9 cellular contexts compared by ENCODE assay signal in genomic region chr7:73707045-73707631, GRCh38. TPM values are rescaled to one million over a fixed set of nuclear protein-coding genes. Genes with fewer than 3 reads are reported as not detected.
A peak's percentile ranks its signal among the peaks of the same experiment; 100 is the strongest.
DNase-seq lines count a peak whose midpoint lies in the region; ATAC-seq and TF ChIP-seq lines count a peak whose summit lies in the region.
"Had no signal": no experiment of that assay in that cellular context is flagged by ENCODE, and none has a peak within 500 bp of the region (broad histone marks: within the 10 kb centered on the region; RNA-seq: fewer than 3 reads in every experiment).

No MANE protein-coding gene starts in this region.

- POLR2A ChIA-PET in CD8-positive, alpha-beta T cell (lab: Charles Lee), result no interaction called here
- POLR2A ChIA-PET in T-cell (lab: Charles Lee), result interaction anchor here in 1 of 2 donors (0.6 kb wide), 1 partner anchor 788 kb away, joined by 9 read pairs; no protein-coding TSS in a partner anchor

- intact Hi-C loops in CD8-positive, alpha-beta T cell (cut with DNase I, micrococcal nuclease), result no loop called here
- intact Hi-C loops in lower lobe of right lung (cut with DNase I) (no loop called here), posterior vena cava (cut with DNase I) (no loop called here)

- peaks cover 14% of the 10 kb centered on the region for H3K4me1 ChIP-seq in CD8-positive, alpha-beta T cell (ENCODE audit: insufficient read depth, low read length)
- peaks cover 17% of the 10 kb centered on the region for H3K4me1 ChIP-seq in lower lobe of right lung

- H3K36me3 ChIP-seq in CD8-positive, alpha-beta T cell (ENCODE audit: insufficient read depth, low read length), result no peaks in the 10 kb centered on the region
- no peaks in the 10 kb centered on the region for H3K36me3 ChIP-seq in lower lobe of right lung

- H3K27me3 Mint-ChIP-seq in CD8-positive, alpha-beta T cell (ENCODE audit: low read depth), result no peaks in the 10 kb centered on the region
- H3K27me3 Mint-ChIP-seq in T-cell, result no peaks in the 10 kb centered on the region

- H3K4me3 ChIP-seq in CD8-positive, alpha-beta T cell (ENCODE audit: low read depth, low read length), result no peak overlapping the region
- no peak overlapping the region for H3K4me3 ChIP-seq in lower lobe of right lung

- H3K4me1 Mint-ChIP-seq in CD8-positive, alpha-beta T cell (ENCODE audit: low read depth), result peaks cover 8% of the 10 kb centered on the region
- peaks cover 3 to 14% (median 13%) of the 10 kb centered on the region in 3 donors for H3K4me1 Mint-ChIP-seq in T-cell

- DNase-seq in CD8-positive, alpha-beta T cell, result peak in 2 of 7 experiments; percentile 42 to 60
- DNase-seq in Kasumi-1 (lab: John Stamatoyannopoulos, UW) (peak; percentile 11 to 31), T-cell (peak in 12 of 34 experiments; percentile 17 to 49 (median 34)), lower lobe of right lung (peak; percentile 77), posterior vena cava (ENCODE audit: low spot score) (no peak), GM20000 (ENCODE audit: low spot score) (no peak), NCI-H748 treated with DMSO at 0.1 percent for 48 hours (lab: John Stamatoyannopoulos, UW) (no peak)

- H3K27ac ChIP-seq in CD8-positive, alpha-beta T cell (ENCODE audit: low read depth, low read length), result no peak overlapping the region
- H3K27ac ChIP-seq in lower lobe of right lung, result no peak overlapping the region
- H3K27ac ChIP-seq: KMS-11 had no signal

- no peaks in the 10 kb centered on the region for H3K27me3 ChIP-seq in CD8-positive, alpha-beta T cell (ENCODE audit: insufficient read depth, low read length)
- H3K27me3 ChIP-seq in lower lobe of right lung (ENCODE audit: low read depth), result no peaks in the 10 kb centered on the region

- CTCF ChIA-PET in CD8-positive, alpha-beta T cell (lab: Charles Lee), result interaction anchor here (1.5 to 1.8 kb wide), 2 partner anchors 11 to 18 kb away, joined by 3 to 8 read pairs; no protein-coding TSS in a partner anchor
- CTCF ChIA-PET in T-cell (lab: Charles Lee), result interaction anchor here in 1 of 2 donors (2.2 kb wide), 1 partner anchor 101 kb away, joined by 9 read pairs; no protein-coding TSS in a partner anchor

- H3K9me3 ChIP-seq in CD8-positive, alpha-beta T cell (ENCODE audit: low read length), result no peaks in the 10 kb centered on the region
- no peaks in the 10 kb centered on the region for H3K9me3 ChIP-seq in lower lobe of right lung

- H3K9me3 Mint-ChIP-seq in CD8-positive, alpha-beta T cell, result no peaks in the 10 kb centered on the region
- no peaks in the 10 kb centered on the region for H3K9me3 Mint-ChIP-seq in T-cell

- no peak overlapping the region for H3K4me3 Mint-ChIP-seq in CD8-positive, alpha-beta T cell
- no peak overlapping the region for H3K4me3 Mint-ChIP-seq in T-cell

- H3K36me3 Mint-ChIP-seq in CD8-positive, alpha-beta T cell, result peaks cover 6% of the 10 kb centered on the region
- peaks cover 3% of the 10 kb centered on the region for H3K36me3 Mint-ChIP-seq in T-cell

- TF ChIP-seq CTCF in CD8-positive, alpha-beta T cell (IDR thresholded peaks at IDR 0.05), result no peak
- TF ChIP-seq CTCF in lower lobe of right lung (IDR thresholded peaks at IDR 0.05), result no peak
- no peak for TF ChIP-seq CTCF in GM20000 (IDR thresholded peaks at IDR 0.05; ENCODE audit: extremely low read depth, missing control alignments)

- ATAC-seq in CD8-positive, alpha-beta T cell, result peak; percentile 20
- peak in 2 of 4 experiments; percentile 44 to 52 for ATAC-seq in T-cell (replicated peaks in 1 of 4)
- peak in 1 of 2 donors; percentile 10 for ATAC-seq in lower lobe of right lung
- ATAC-seq in GM18519 (IDR thresholded peaks at IDR 0.05; ENCODE audit: low FRiP score, unreplicated experiment), result no peak

- no peak overlapping the region for H3K27ac Mint-ChIP-seq in CD8-positive, alpha-beta T cell
- H3K27ac Mint-ChIP-seq in T-cell, result peak overlapping the region; percentile 27 to 52

RNA-seq across cellular contexts. Expression of gene STX1A, which starts 12.3 kb away (rescaled TPM):
- total RNA-seq in CD8-positive, alpha-beta T cell, result 10 to 100 TPM; 18.2 to 20.8 TPM
- total RNA-seq in T-cell (10 to 100 TPM in 4 of 5 donors, 1 to 10 TPM in 1; 7.7 to 18.1 (median 13.0) TPM), lower lobe of right lung (6.6 TPM), posterior vena cava (1 to 10 TPM; 3.4 to 4.0 TPM)

RNA-seq across cellular contexts. Expression of gene BUD23, which starts 23.7 kb away (rescaled TPM):
- 100 to 1,000 TPM; 123 to 129 TPM for total RNA-seq in CD8-positive, alpha-beta T cell
- 10 to 100 TPM; 66.9 to 90.0 (median 71.2) TPM for total RNA-seq in T-cell
- 42.4 TPM for total RNA-seq in lower lobe of right lung
- 10 to 100 TPM; 44.6 to 46.6 TPM for total RNA-seq in posterior vena cava

RNA-seq across cellular contexts. Expression of gene DNAJC30, which starts 23.9 kb away (rescaled TPM):
- total RNA-seq in CD8-positive, alpha-beta T cell, result 10 to 100 TPM; 13.5 to 14.4 TPM
- total RNA-seq in T-cell, result 10 to 100 TPM in 4 of 5 donors, 1 to 10 TPM in 1; 9.1 to 16.4 (median 14.7) TPM
- total RNA-seq in lower lobe of right lung, result 10.5 TPM
- 1 to 10 TPM; 6.2 to 7.7 TPM for total RNA-seq in posterior vena cava

RNA-seq across cellular contexts. Expression of gene ABHD11, which starts 31.5 kb away (rescaled TPM):
- 10 to 100 TPM; 12.2 to 12.3 TPM for total RNA-seq in CD8-positive, alpha-beta T cell
- 10 to 100 TPM; 14.5 to 24.3 (median 18.8) TPM for total RNA-seq in T-cell
- 21.1 TPM for total RNA-seq in lower lobe of right lung
- total RNA-seq in posterior vena cava, result 1 to 10 TPM; 7.0 to 7.1 TPM

RNA-seq across cellular contexts. Expression of gene VPS37D, which starts 39.5 kb away (rescaled TPM):
- 1 to 10 TPM in 1 of 2 experiments, under 1 TPM in 1; 0.89 to 1.3 TPM for total RNA-seq in CD8-positive, alpha-beta T cell
- total RNA-seq in T-cell (1 to 10 TPM in 1 of 5 donors, under 1 TPM in 4; 0.36 to 1.1 (median 0.57) TPM), lower lobe of right lung (1.3 TPM), posterior vena cava (1 to 10 TPM; 1.2 to 2.0 TPM)

Comparison
In these comparisons a context has a peak if more than half of its experiments do, and no peak if none do; other contexts are left out.
1. DNase-seq: peak in Kasumi-1 (2 of 2) and lower lobe of right lung (single experiment); none in posterior vena cava (single experiment), GM20000 (single experiment) and NCI-H748 treated with DMSO at 0.1 percent for 48 hours (single experiment).